8 cellular contexts compared by ENCODE assay signal in the genomic region with DNA sequence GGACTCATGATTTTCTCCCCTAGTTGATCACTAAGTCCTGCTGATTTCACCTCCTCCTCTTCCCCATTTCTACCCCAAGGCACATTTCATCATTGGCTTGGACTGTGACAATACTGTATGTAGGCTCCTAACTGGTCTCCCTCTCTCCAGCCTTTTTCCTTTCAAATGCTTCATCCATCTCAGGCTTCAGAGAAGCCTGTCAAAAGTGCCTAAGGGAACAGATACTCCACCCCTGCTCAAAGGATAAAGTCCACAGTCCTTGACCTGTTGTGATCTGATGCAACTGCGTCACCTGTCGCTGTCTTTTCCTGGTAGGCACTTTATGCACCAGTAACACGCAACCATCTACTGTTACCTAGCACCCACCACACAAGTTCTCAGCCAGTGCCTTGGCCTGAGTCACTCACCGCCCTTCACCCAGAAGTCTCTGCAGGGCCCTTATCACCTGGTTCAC. TPM values are rescaled to one million over a fixed set of nuclear protein-coding genes. Genes with fewer than 3 reads are reported as not detected.
A peak's percentile ranks its signal among the peaks of the same experiment; 100 is the strongest.
DNase-seq lines count a peak whose midpoint lies in the region; ATAC-seq and TF ChIP-seq lines count a peak whose summit lies in the region.

No MANE protein-coding gene starts in this region.

- peak overlapping the region; percentile 97 for H3K27ac ChIP-seq in 22Rv1

- ATAC-seq in GM21447 (IDR thresholded peaks at IDR 0.05; ENCODE audit: unreplicated experiment) (no peak), HG03432 (IDR thresholded peaks at IDR 0.05; ENCODE audit: unreplicated experiment) (no peak), GM19023 (IDR thresholded peaks at IDR 0.05; ENCODE audit: unreplicated experiment) (no peak)

- peak; percentile 86 for DNase-seq in LHCN-M2 (ENCODE audit: low read depth)
- DNase-seq in UCSD-AML1 (lab: John Stamatoyannopoulos, UW; ENCODE audit: unreplicated experiment), result peak; percentile 21
- DNase-seq in medulla oblongata (ENCODE audit: extremely low spot score), result peak; percentile 15
- no peak for DNase-seq in HCEC 1CT

- no peak for TF ChIP-seq CTCF in 22Rv1 (IDR thresholded peaks at IDR 0.05)

RNA-seq across cellular contexts. Expression of a gene that starts 12.8 kb away (rescaled TPM):
- 156 and 163 TPM in 2 replicates for total RNA-seq in LHCN-M2 (2014; rRNA removed)
- 79.5 TPM for polyA plus RNA-seq in LHCN-M2 (2012)

RNA-seq across cellular contexts. Expression of a gene that starts 50.7 kb away (rescaled TPM):
- 0.11 and 0.19 TPM in 2 replicates for total RNA-seq in LHCN-M2 (2014; rRNA removed)
- polyA plus RNA-seq in LHCN-M2 (2012), result 0.17 TPM

RNA-seq across cellular contexts. Expression of a gene that starts 52.6 kb away (rescaled TPM):
- 42.4 and 48.2 TPM in 2 replicates for total RNA-seq in LHCN-M2 (2014; rRNA removed)
- 12.3 TPM for polyA plus RNA-seq in LHCN-M2 (2012)
